In the genomic region with DNA sequence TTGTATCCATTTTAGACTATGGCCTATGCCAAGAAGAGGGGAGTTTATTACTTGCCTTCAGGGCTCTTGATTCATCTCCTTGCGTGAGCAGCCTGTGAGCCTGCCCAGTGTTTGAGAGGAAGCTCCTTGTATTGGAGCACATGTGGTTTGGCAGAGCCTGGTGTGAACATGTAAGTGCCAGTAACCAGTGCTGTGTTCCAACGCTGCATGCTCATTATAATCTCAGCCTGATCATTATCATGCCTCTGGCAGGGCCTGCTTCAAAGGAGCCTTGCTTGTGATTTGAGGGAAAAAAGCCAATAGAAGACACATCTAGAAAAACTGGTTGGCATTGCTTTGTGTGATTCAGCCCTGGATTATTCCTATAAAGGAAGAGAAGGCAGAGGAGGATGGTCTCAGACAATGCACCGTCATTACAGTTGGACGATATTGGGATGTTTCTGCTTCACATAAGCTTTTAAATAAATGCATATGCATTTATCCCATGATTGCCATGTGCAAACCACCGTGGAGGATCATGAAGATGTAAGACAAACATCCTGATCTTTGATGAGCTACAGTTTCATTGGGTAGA, we compare ENCODE assay signal across 13 cellular contexts.
DNase-seq lines count a peak whose midpoint lies in the region; TF ChIP-seq lines count a peak whose summit lies in the region.
"Had no signal": no experiment of that assay in that cellular context is flagged by ENCODE, and none has a peak within 500 bp of the region (broad histone marks: within the 10 kb centered on the region; RNA-seq: fewer than 3 reads in every experiment).

No MANE protein-coding gene starts in this region.

- H3K36me3 ChIP-seq in osteoblast (ENCODE audit: insufficient read depth, low read length) = no peaks in the 10 kb centered on the region
- H3K36me3 ChIP-seq: left lung had no signal

- H3K27ac ChIP-seq in osteoblast (ENCODE audit: low read depth, low read length) = peak overlapping the region; percentile 31
- H3K27ac ChIP-seq: left lung had no signal

- H4K20me1 ChIP-seq in osteoblast (ENCODE audit: insufficient read depth, low read length) = no peaks in the 10 kb centered on the region

- TF ChIP-seq CTCF in MCF 10A (IDR thresholded peaks at IDR 0.05; ENCODE audit: unreplicated experiment) (no peak), osteoblast (IDR thresholded peaks at IDR 0.05; ENCODE audit: extremely low read depth, low read depth, low read length) (no peak)

- POLR2A ChIA-PET in MCF 10A (lab: Yijun Ruan, JAX) = interaction anchor here (0.6 to 6.0 kb wide), 15 partner anchors 14 to 575 kb away, joined by 3 to 69 read pairs (median 4); a partner anchor contains a TSS

- no peaks in the 10 kb centered on the region for H3K9me3 ChIP-seq in osteoblast (ENCODE audit: low read depth, low read length)
- H3K9me3 ChIP-seq: left lung had no signal

- no peaks in the 10 kb centered on the region for H3K9me3 Mint-ChIP-seq in MCF 10A (ENCODE audit: unreplicated experiment)
- H3K9me3 Mint-ChIP-seq: stimulated activated memory B cell treated with anti-CD40 and anti-IgM and Interleukin-4, amounts not matched to agents 10 μg/mL and 1 μg/mL and 100 μg/mL, for 72 hours had no signal

- peaks cover 49% of the 10 kb centered on the region for H3K4me1 Mint-ChIP-seq in MCF 10A (ENCODE audit: insufficient read depth, unreplicated experiment)

- H3K4me3 ChIP-seq in osteoblast (ENCODE audit: insufficient read depth, low read length) = no peak overlapping the region
- H3K4me3 ChIP-seq: left lung had no signal

- H3K4me2 ChIP-seq in osteoblast (ENCODE audit: insufficient read depth, low read length) = peak overlapping the region; percentile 25

- H3K36me3 Mint-ChIP-seq in MCF 10A (ENCODE audit: insufficient read depth, unreplicated experiment) = no peaks in the 10 kb centered on the region
- H3K36me3 Mint-ChIP-seq: stimulated activated memory B cell treated with anti-CD40 and anti-IgM and Interleukin-4, amounts not matched to agents 10 μg/mL and 1 μg/mL and 100 μg/mL, for 72 hours had no signal

- no peaks in the 10 kb centered on the region for H3K79me2 ChIP-seq in osteoblast (ENCODE audit: insufficient read depth, low read length)

- no peak overlapping the region for H3K4me3 Mint-ChIP-seq in MCF 10A (ENCODE audit: unreplicated experiment)
- H3K4me3 Mint-ChIP-seq: activated T-helper 17 cell treated with anti-CD3 and anti-CD28 coated beads, Interleukin-2, amount 50 U/mL, for 72 hours; stimulated activated memory B cell treated with anti-CD40 and anti-IgM and Interleukin-4, amounts not matched to agents 10 μg/mL and 1 μg/mL and 100 μg/mL, for 72 hours had no signal

- H2AFZ ChIP-seq in osteoblast (ENCODE audit: low read length) = peak overlapping the region; percentile 15

- peaks cover 34% of the 10 kb centered on the region for H3K4me1 ChIP-seq in osteoblast (ENCODE audit: insufficient read depth, low read length)

- intact Hi-C loops in MCF 10A (cut with micrococcal nuclease) = loop anchor here (1.0 to 5.0 kb wide), 3 partner anchors 53 to 139 kb away; no protein-coding TSS in a partner anchor

- BruUV-seq in MCF 10A (replicated peaks; lab: Mats Ljungman, UMichigan) = no TSS peak

- no peaks in the 10 kb centered on the region for H3K27me3 ChIP-seq in osteoblast (ENCODE audit: insufficient read depth, low read length)
- H3K27me3 ChIP-seq: left lung had no signal

- no peaks in the 10 kb centered on the region for H3K27me3 Mint-ChIP-seq in MCF 10A (ENCODE audit: insufficient read depth, unreplicated experiment)
- H3K27me3 Mint-ChIP-seq: activated T-helper 17 cell treated with anti-CD3 and anti-CD28 coated beads, Interleukin-2, amount 50 U/mL, for 72 hours; stimulated activated memory B cell treated with anti-CD40 and anti-IgM and Interleukin-4, amounts not matched to agents 10 μg/mL and 1 μg/mL and 100 μg/mL, for 72 hours had no signal

- CTCF ChIA-PET in MCF 10A (lab: Yijun Ruan, JAX) = interaction anchor here (0.5 to 2.6 kb wide), 9 partner anchors 11 to 280 kb away, joined by 3 to 11 read pairs (median 3); no protein-coding TSS in a partner anchor

- peak overlapping the region; percentile 87 for H3K27ac Mint-ChIP-seq in MCF 10A (ENCODE audit: low read depth, unreplicated experiment)
- H3K27ac Mint-ChIP-seq: activated T-helper 17 cell treated with anti-CD3 and anti-CD28 coated beads, Interleukin-2, amount 50 U/mL, for 72 hours; stimulated activated memory B cell treated with anti-CD40 and anti-IgM and Interleukin-4, amounts not matched to agents 10 μg/mL and 1 μg/mL and 100 μg/mL, for 72 hours had no signal

- peak; percentile 92 for DNase-seq in Daoy (ENCODE audit: low read depth)
- peak; percentile 78 for DNase-seq in NCI-H1105 (lab: John Stamatoyannopoulos, UW)
- DNase-seq in MCF 10A (ENCODE audit: unreplicated experiment) = peak; percentile 99
- peak; percentile 68 for DNase-seq in osteoblast (ENCODE audit: insufficient read length, low spot score, missing footprints)
- DNase-seq in activated T-cell treated with anti-CD3 and anti-CD28 coated beads, Interleukin-2, amount 50 U/mL, for 48 hours = no peak
- DNase-seq in NCI-H2227 treated with DMSO at 0.1 percent for 48 hours (lab: John Stamatoyannopoulos, UW) = no peak
- DNase-seq in GM19238 (ENCODE audit: insufficient read length, low spot score) = no peak
- no peak for DNase-seq in NCI-H510A (lab: John Stamatoyannopoulos, UW)
- DNase-seq: COR-L47, NCI-H524 treated with DMSO at 0.1 percent for 48 hours had no signal

Comparison
In these comparisons a context has a peak if more than half of its experiments do, and no peak if none do; other contexts are left out.
1. DNase-seq: peak in Daoy (single experiment), NCI-H1105 (single experiment), MCF 10A (single experiment) and osteoblast (single experiment); none in activated T-cell treated with anti-CD3 and anti-CD28 coated beads, Interleukin-2, amount 50 U/mL, for 48 hours (0 of 2), NCI-H2227 treated with DMSO at 0.1 percent for 48 hours (single experiment), GM19238 (single experiment) and NCI-H510A (single experiment).